1 cellular context compared by ENCODE assay signal in the genomic region with DNA sequence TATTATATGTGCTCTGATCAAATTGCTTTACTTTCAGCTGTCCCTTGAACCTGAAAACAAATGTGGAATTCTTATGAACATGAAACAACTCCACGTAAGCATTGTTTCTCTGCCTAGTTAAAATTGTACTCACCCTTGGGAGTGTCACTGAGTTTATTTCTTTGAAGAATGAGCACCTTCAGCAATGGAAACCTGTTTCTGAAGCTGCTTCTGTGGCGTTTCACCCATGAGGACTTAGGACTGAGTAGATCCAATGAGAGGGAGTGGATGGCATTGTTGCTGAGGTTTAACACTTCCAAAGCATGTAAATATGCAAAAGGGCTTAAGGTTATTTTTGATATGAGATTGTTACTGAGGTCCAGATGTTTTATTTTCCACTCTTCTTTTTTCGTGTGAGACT.
TF ChIP-seq lines count a peak whose summit lies in the region.

No MANE protein-coding gene starts in this region.

TF ChIP-seq in endothelial cell of umbilical vein, 7 proteins besides CTCF, POLR2A, EP300 and RAD21:
- TF ChIP-seq, protein P1, sequence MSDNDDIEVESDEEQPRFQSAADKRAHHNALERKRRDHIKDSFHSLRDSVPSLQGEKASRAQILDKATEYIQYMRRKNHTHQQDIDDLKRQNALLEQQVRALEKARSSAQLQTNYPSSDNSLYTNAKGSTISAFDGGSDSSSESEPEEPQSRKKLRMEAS (IDR thresholded peaks at IDR 0.05; ENCODE audit: insufficient read depth, insufficient read length), result no peak
- TF ChIP-seq MYC (IDR thresholded peaks at IDR 0.05; ENCODE audit: low read depth, low read length), result no peak
- no peak for TF ChIP-seq FOS (IDR thresholded peaks at IDR 0.05; ENCODE audit: borderline replicate concordance, insufficient read depth, low read length)
- TF ChIP-seq GATA2 (IDR thresholded peaks at IDR 0.05; ENCODE audit: insufficient read depth, insufficient read length, low read depth, low read length), result no peak
- TF ChIP-seq JUN (IDR thresholded peaks at IDR 0.05; ENCODE audit: borderline replicate concordance, insufficient read depth, insufficient read length, low read depth), result no peak
- TF ChIP-seq POLR2AphosphoS5 (IDR thresholded peaks at IDR 0.05; ENCODE audit: insufficient read depth, low read depth, low read length), result no peak
- TF ChIP-seq EZH2 (IDR thresholded peaks at IDR 0.05; ENCODE audit: borderline replicate concordance, low read depth, low read length, severe bottlenecking), result no peak
